ENCODE assay signal across 29 cellular contexts in genomic region chr3:146838221-146838620, GRCh38.
"Had no signal": no experiment of that assay in that cellular context is flagged by ENCODE, and none has a peak within 500 bp of the region (broad histone marks: within the 10 kb centered on the region; RNA-seq: fewer than 3 reads in every experiment).

No MANE protein-coding gene starts in this region.

- H3K4me3 ChIP-seq: body of pancreas, esophagus muscularis mucosa, gastroesophageal sphincter, heart right ventricle had no signal

- ATAC-seq: activated CD4-positive, CD25-positive, alpha-beta regulatory T cell treated with anti-CD3 and anti-CD28 coated beads, Interleukin-2, amount 50 U/mL, for 24 hours; activated CD8-positive, alpha-beta T cell treated with anti-CD3 and anti-CD28 coated beads for 36 hours; activated T-cell treated with anti-CD3 and anti-CD28 coated beads, Interleukin-2, amount 50 U/mL, for 4 hours; activated T-helper 17 cell treated with anti-CD3 and anti-CD28 coated beads, Interleukin-2, amount 50 U/mL, for 72 hours; body of pancreas; effector memory CD8-positive, alpha-beta T cell; gastroesophageal sphincter; heart right ventricle; T-helper 17 cell had no signal

- DNase-seq: activated B cell treated with CpG ODN at 0.5 μM for 24 hours; activated CD4-positive, alpha-beta T cell treated with anti-CD3 and anti-CD28 coated beads for 48 hours; activated CD4-positive, alpha-beta T cell treated with anti-CD3 and anti-CD28 coated beads, Interleukin-2, amount 50 U/mL, for 1 hour; activated CD4-positive, alpha-beta T cell treated with anti-CD3 and anti-CD28 coated beads, Interleukin-2, amount 50 U/mL, for 48 hours; activated CD8-positive, alpha-beta memory T cell treated with anti-CD3 and anti-CD28 coated beads for 24 hours; activated CD8-positive, alpha-beta T cell treated with anti-CD3 and anti-CD28 coated beads for 36 hours; activated effector memory CD4-positive, alpha-beta T cell treated with Interleukin-2 at 50 U/mL for 16 hours; activated gamma-delta T cell treated with Interleukin-2 at 50 U/mL for 16 hours; activated naive CD4-positive, alpha-beta T cell treated with anti-CD3 and anti-CD28 coated beads, Interleukin-2, amount 50 U/mL, for 16 hours; activated naive CD4-positive, alpha-beta T cell treated with Interleukin-2 at 50 U/mL for 16 hours; activated T-cell treated with anti-CD3 and anti-CD28 coated beads, Interleukin-2, amount 50 U/mL, for 4 hours; amniotic stem cell; anterior cingulate cortex; body of pancreas; caudate nucleus; cortex of kidney; dermis blood vessel endothelial cell; effector CD4-positive, alpha-beta T cell; effector memory CD8-positive, alpha-beta T cell; erythroblast; foreskin melanocyte; heart right ventricle; T-helper 17 cell; T1000; WERI-Rb-1 had no signal
